1 cellular context compared by ENCODE assay signal in genomic region chr9:16461231-16461840, GRCh38.
TF ChIP-seq lines count a peak whose summit lies in the region.

No MANE protein-coding gene starts in this region.

TF ChIP-seq in GM12878, 131 proteins besides CTCF, POLR2A, EP300 and RAD21:
- TF ChIP-seq CUX1 (IDR thresholded peaks at IDR 0.05; ENCODE audit: insufficient replicate concordance, low read depth, low read length) (no peak), RUNX3 (IDR thresholded peaks at IDR 0.05; ENCODE audit: low read length) (peak; percentile 32; the same call in 1 of the 2 replicates), EED (IDR thresholded peaks at IDR 0.05; ENCODE audit: low read depth) (peak; percentile 25; the same call in 1 of the 2 replicates), MTA2 (IDR thresholded peaks at IDR 0.05; ENCODE audit: low read depth) (peak; percentile 20; the same call in 1 of the 2 replicates), ZNF687 (IDR thresholded peaks at IDR 0.05) (peak; percentile 50; the same call in 1 of the 2 replicates), CREM (IDR thresholded peaks at IDR 0.05; ENCODE audit: low read depth) (0 out of 2 replicates have a peak, but pooled peaks have one; percentile 17), MEF2B (IDR thresholded peaks at IDR 0.05; ENCODE audit: partially characterized antibody, poor library complexity, severe bottlenecking) (peak; percentile 21), IKZF2 (IDR thresholded peaks at IDR 0.05) (peak; percentile 32 to 61; a peak in 2 of 4 replicates), SRF (IDR thresholded peaks at IDR 0.05; ENCODE audit: low read depth in 2 of 2, low read length in 2 of 2) (no peak), ZBTB40 (IDR thresholded peaks at IDR 0.05; ENCODE audit: borderline replicate concordance) (no peak), SP1 (IDR thresholded peaks at IDR 0.05; ENCODE audit: low read depth, low read length) (no peak), PAX5 (IDR thresholded peaks at IDR 0.05; ENCODE audit: borderline replicate concordance, low read depth, low read length) (0 out of 2 replicates have a peak, but pooled peaks have one; percentile 15), USF2 (IDR thresholded peaks at IDR 0.05; ENCODE audit: borderline replicate concordance, low read depth, low read length) (no peak), CEBPZ (IDR thresholded peaks at IDR 0.05; ENCODE audit: low read depth, low read length) (no peak), CREB1 (IDR thresholded peaks at IDR 0.05; ENCODE audit: low read depth) (peak; percentile 49; the same call in 1 of the 2 replicates), IKZF1 (conservative IDR thresholded peaks at IDR 0.05) (peak; percentile 35; the same call in 1 of the 2 replicates)
